ENCODE assay signal across 8 cellular contexts in the genomic region with DNA sequence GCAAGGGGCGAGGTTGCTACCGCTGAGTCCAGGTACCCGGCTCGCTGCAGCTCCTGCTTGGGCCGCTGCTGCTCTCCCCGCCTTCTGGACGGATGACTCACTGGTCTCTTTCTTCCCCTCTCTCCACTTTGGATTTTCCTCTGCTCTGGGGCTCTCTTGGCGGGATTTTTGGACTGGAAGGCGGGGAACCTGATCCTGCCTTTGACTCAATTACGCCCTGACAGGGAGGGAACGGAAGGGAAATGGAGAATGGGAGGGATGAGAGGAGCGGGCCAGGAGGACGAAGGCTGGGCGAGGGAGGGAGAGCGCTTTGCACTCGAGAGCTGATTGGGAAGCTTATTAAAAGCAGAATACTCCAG. TPM values are rescaled to one million over a fixed set of nuclear protein-coding genes. Genes with fewer than 3 reads are reported as not detected.
DNase-seq lines count a peak whose midpoint lies in the region; ATAC-seq and TF ChIP-seq lines count a peak whose summit lies in the region.

A gene with protein sequence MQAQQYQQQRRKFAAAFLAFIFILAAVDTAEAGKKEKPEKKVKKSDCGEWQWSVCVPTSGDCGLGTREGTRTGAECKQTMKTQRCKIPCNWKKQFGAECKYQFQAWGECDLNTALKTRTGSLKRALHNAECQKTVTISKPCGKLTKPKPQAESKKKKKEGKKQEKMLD (minus strand): TSS at position 251 of the 359 bp plus-strand sequence. CDS start 88,760 bp downstream, outside the sequence.

- H3K27me3 ChIP-seq in GM23338 (ENCODE audit: insufficient read depth) (peaks cover 15% of the 10 kb centered on the region), parathyroid adenoma (ENCODE audit: control insufficient read depth, insufficient read depth, low read length) (no peaks in the 10 kb centered on the region)

- no peaks in the 10 kb centered on the region for H3F3A ChIP-seq in GM23338 (replicated peaks; ENCODE audit: low read depth)

- DNase-seq in GM23338 (ENCODE audit: low spot score), result peak; percentile 82
- DNase-seq in T1000 (lab: John Stamatoyannopoulos, UW), result peak; percentile 34
- no peak for DNase-seq in Right ventricle myocardium inferior (ENCODE audit: missing footprints)
- no peak for DNase-seq in activated CD4-positive, alpha-beta T cell treated with anti-CD3 and anti-CD28 coated beads, Interleukin-2, amount 50 U/mL, for 48 hours
- no peak for DNase-seq in T-helper 2 cell treated with Interferon-gamma antibody and Interleukin-4, amounts not matched to agents 5 μg/mL and 100 μg/mL, for 36 hours (ENCODE audit: low spot score)

- peak within 1 kb of the TSS; percentile 87 for H3K4me3 Mint-ChIP-seq in GM23338
- no peak within 1 kb of the TSS for H3K4me3 Mint-ChIP-seq in T-helper 2 cell treated with Interferon-gamma antibody and Interleukin-4, amounts not matched to agents 5 μg/mL and 100 μg/mL, for 36 hours

- H3K27me3 Mint-ChIP-seq in GM23338 (ENCODE audit: insufficient read depth, low read depth, poor library complexity), result peaks cover 14% of the 10 kb centered on the region
- H3K27me3 Mint-ChIP-seq in T-helper 2 cell treated with Interferon-gamma antibody and Interleukin-4, amounts not matched to agents 5 μg/mL and 100 μg/mL, for 36 hours (ENCODE audit: low read depth), result peaks cover 7% of the 10 kb centered on the region

- no peaks in the 10 kb centered on the region for H4K20me1 ChIP-seq in GM23338 (replicated peaks; ENCODE audit: insufficient read depth)

- 0 out of 2 replicates have a peak, but pooled peaks cover 7% of the 10 kb centered on the region for H3K9me2 ChIP-seq in GM23338 (ENCODE audit: insufficient read depth)

- H3K9me3 Mint-ChIP-seq in GM23338, result no peaks in the 10 kb centered on the region
- H3K9me3 Mint-ChIP-seq in T-helper 2 cell treated with Interferon-gamma antibody and Interleukin-4, amounts not matched to agents 5 μg/mL and 100 μg/mL, for 36 hours, result no peaks in the 10 kb centered on the region

- H3K4me3 ChIP-seq in GM23338 (peak within 1 kb of the TSS; percentile 65), parathyroid adenoma (ENCODE audit: low read depth, low read length) (peak within 1 kb of the TSS; percentile 72)

- peaks cover 52% of the 10 kb centered on the region for H3K4me1 Mint-ChIP-seq in GM23338
- no peaks in the 10 kb centered on the region for H3K4me1 Mint-ChIP-seq in T-helper 2 cell treated with Interferon-gamma antibody and Interleukin-4, amounts not matched to agents 5 μg/mL and 100 μg/mL, for 36 hours (ENCODE audit: low read depth)

- peak within 1 kb of the TSS; percentile 47 for H3K27ac Mint-ChIP-seq in GM23338
- H3K27ac Mint-ChIP-seq in T-helper 2 cell treated with Interferon-gamma antibody and Interleukin-4, amounts not matched to agents 5 μg/mL and 100 μg/mL, for 36 hours, result no peak within 1 kb of the TSS

- peak within 1 kb of the TSS; percentile 93 for H2AFZ ChIP-seq in GM23338
- peak within 1 kb of the TSS; percentile 63 for H2AFZ ChIP-seq in parathyroid adenoma

- peaks cover 6% of the 10 kb centered on the region; the same call in 1 of the 3 replicates for H3K36me3 Mint-ChIP-seq in GM23338 (ENCODE audit: low read depth)
- no peaks in the 10 kb centered on the region for H3K36me3 Mint-ChIP-seq in T-helper 2 cell treated with Interferon-gamma antibody and Interleukin-4, amounts not matched to agents 5 μg/mL and 100 μg/mL, for 36 hours (ENCODE audit: low read depth)

- TF ChIP-seq CTCF in GM23338 (conservative IDR thresholded peaks at IDR 0.05; ENCODE audit: low read depth in 2 of 2) (no peak), parathyroid adenoma (IDR thresholded peaks at IDR 0.05) (no peak)

- no peaks in the 10 kb centered on the region for H3K9me3 ChIP-seq in parathyroid adenoma (ENCODE audit: control insufficient read depth, low read length)

- H3K79me2 ChIP-seq in GM23338 (replicated peaks; ENCODE audit: insufficient read depth) (0 out of 2 replicates have a peak, but pooled peaks cover 5% of the 10 kb centered on the region), parathyroid adenoma (peaks cover 16% of the 10 kb centered on the region)

- H3K27ac ChIP-seq in GM23338 (ENCODE audit: low read depth), result no peak within 1 kb of the TSS
- H3K27ac ChIP-seq in parathyroid adenoma, result peak within 1 kb of the TSS; percentile 96

- H3K4me1 ChIP-seq in GM23338 (ENCODE audit: insufficient read depth), result peaks cover 39% of the 10 kb centered on the region
- peaks cover 41% of the 10 kb centered on the region for H3K4me1 ChIP-seq in parathyroid adenoma

- H3K9ac ChIP-seq in parathyroid adenoma, result peak within 1 kb of the TSS; percentile 47

- intact Hi-C loops in Right ventricle myocardium inferior (cut with DNase I), result no loop called here

- H3K36me3 ChIP-seq in GM23338 (ENCODE audit: insufficient read depth) (no peaks in the 10 kb centered on the region), parathyroid adenoma (ENCODE audit: control insufficient read depth, insufficient read depth, low read length) (no peaks in the 10 kb centered on the region)

- ATAC-seq in GM23338 (peak; percentile 93), Right ventricle myocardium inferior (peak; percentile 92), GM21515 (IDR thresholded peaks at IDR 0.05; ENCODE audit: unreplicated experiment) (no peak), HG02981 (IDR thresholded peaks at IDR 0.05; ENCODE audit: unreplicated experiment) (no peak)

- peak within 1 kb of the TSS; percentile 89 for H3K4me2 ChIP-seq in GM23338
- peak within 1 kb of the TSS; percentile 80 for H3K4me2 ChIP-seq in parathyroid adenoma (ENCODE audit: low read length)

TF ChIP-seq in GM23338, 12 proteins besides CTCF, POLR2A, EP300 and RAD21:
- TF ChIP-seq JUNB (IDR thresholded peaks at IDR 0.05; ENCODE audit: unreplicated experiment) (no peak), CREB1 (CRISPR knock-in tag; IDR thresholded peaks at IDR 0.05; ENCODE audit: low read depth) (no peak), ZNF114 (CRISPR knock-in tag; IDR thresholded peaks at IDR 0.05) (no peak), POLR2AphosphoS5 (IDR thresholded peaks at IDR 0.05; ENCODE audit: low read depth) (no peak), EZH2 (IDR thresholded peaks at IDR 0.05; ENCODE audit: low read depth, unreplicated experiment) (no peak), STAT1 (IDR thresholded peaks at IDR 0.05; ENCODE audit: unreplicated experiment) (no peak)
- TF ChIP-seq, protein P1, sequence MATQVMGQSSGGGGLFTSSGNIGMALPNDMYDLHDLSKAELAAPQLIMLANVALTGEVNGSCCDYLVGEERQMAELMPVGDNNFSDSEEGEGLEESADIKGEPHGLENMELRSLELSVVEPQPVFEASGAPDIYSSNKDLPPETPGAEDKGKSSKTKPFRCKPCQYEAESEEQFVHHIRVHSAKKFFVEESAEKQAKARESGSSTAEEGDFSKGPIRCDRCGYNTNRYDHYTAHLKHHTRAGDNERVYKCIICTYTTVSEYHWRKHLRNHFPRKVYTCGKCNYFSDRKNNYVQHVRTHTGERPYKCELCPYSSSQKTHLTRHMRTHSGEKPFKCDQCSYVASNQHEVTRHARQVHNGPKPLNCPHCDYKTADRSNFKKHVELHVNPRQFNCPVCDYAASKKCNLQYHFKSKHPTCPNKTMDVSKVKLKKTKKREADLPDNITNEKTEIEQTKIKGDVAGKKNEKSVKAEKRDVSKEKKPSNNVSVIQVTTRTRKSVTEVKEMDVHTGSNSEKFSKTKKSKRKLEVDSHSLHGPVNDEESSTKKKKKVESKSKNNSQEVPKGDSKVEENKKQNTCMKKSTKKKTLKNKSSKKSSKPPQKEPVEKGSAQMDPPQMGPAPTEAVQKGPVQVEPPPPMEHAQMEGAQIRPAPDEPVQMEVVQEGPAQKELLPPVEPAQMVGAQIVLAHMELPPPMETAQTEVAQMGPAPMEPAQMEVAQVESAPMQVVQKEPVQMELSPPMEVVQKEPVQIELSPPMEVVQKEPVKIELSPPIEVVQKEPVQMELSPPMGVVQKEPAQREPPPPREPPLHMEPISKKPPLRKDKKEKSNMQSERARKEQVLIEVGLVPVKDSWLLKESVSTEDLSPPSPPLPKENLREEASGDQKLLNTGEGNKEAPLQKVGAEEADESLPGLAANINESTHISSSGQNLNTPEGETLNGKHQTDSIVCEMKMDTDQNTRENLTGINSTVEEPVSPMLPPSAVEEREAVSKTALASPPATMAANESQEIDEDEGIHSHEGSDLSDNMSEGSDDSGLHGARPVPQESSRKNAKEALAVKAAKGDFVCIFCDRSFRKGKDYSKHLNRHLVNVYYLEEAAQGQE (IDR thresholded peaks at IDR 0.05; ENCODE audit: unreplicated experiment), result no peak

RNA-seq across cellular contexts. Expression of the gene that starts here (rescaled TPM):
- 18.5 and 20.1 TPM in 2 replicates for total RNA-seq in GM23338 (2014; rRNA removed; shearing (Covaris generic))
- 39.4 and 42.2 TPM in 2 replicates for polyA plus RNA-seq in GM23338 (2016; fragmentation: Nextera tagmentation; extraction: Ambion mirVana)
- total RNA-seq in Right ventricle myocardium inferior, result 21.6 TPM

Comparison
In these comparisons a context has a peak if more than half of its experiments do, and no peak if none do; other contexts are left out.
1. ATAC-seq: peak in GM23338 (single experiment) and Right ventricle myocardium inferior (single experiment); none in GM21515 (single experiment) and HG02981 (single experiment).
2. DNase-seq: peak in GM23338 (single experiment) and T1000 (single experiment); none in Right ventricle myocardium inferior (single experiment), activated CD4-positive, alpha-beta T cell treated with anti-CD3 and anti-CD28 coated beads, Interleukin-2, amount 50 U/mL, for 48 hours (0 of 2) and T-helper 2 cell treated with Interferon-gamma antibody and Interleukin-4, amounts not matched to agents 5 μg/mL and 100 μg/mL, for 36 hours (single experiment).